Comparison of ENCODE assay signal across 2 cellular contexts in the genomic region with DNA sequence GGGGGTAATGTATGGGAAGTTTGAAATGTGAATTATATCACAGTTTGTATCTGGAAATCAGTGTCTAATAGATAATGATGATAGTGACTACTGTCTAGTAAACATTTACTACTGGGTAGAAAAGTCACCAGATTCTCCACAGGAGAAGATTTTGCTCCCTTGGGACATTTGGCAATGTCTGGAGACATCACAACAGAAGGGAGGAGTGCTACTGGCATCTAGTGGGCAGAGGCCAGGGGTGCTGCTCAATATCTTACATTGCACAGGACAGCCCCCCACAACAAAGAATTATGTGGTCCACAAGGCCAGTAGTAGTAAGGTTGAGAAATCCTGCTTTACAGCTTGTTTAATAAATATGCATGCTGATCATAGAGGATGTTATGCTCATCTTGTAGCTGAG.
TF ChIP-seq lines count a peak whose summit lies in the region.

No MANE protein-coding gene starts in this region.

TF ChIP-seq in GM23338, 12 proteins besides CTCF, POLR2A, EP300 and RAD21:
- TF ChIP-seq, protein P1, sequence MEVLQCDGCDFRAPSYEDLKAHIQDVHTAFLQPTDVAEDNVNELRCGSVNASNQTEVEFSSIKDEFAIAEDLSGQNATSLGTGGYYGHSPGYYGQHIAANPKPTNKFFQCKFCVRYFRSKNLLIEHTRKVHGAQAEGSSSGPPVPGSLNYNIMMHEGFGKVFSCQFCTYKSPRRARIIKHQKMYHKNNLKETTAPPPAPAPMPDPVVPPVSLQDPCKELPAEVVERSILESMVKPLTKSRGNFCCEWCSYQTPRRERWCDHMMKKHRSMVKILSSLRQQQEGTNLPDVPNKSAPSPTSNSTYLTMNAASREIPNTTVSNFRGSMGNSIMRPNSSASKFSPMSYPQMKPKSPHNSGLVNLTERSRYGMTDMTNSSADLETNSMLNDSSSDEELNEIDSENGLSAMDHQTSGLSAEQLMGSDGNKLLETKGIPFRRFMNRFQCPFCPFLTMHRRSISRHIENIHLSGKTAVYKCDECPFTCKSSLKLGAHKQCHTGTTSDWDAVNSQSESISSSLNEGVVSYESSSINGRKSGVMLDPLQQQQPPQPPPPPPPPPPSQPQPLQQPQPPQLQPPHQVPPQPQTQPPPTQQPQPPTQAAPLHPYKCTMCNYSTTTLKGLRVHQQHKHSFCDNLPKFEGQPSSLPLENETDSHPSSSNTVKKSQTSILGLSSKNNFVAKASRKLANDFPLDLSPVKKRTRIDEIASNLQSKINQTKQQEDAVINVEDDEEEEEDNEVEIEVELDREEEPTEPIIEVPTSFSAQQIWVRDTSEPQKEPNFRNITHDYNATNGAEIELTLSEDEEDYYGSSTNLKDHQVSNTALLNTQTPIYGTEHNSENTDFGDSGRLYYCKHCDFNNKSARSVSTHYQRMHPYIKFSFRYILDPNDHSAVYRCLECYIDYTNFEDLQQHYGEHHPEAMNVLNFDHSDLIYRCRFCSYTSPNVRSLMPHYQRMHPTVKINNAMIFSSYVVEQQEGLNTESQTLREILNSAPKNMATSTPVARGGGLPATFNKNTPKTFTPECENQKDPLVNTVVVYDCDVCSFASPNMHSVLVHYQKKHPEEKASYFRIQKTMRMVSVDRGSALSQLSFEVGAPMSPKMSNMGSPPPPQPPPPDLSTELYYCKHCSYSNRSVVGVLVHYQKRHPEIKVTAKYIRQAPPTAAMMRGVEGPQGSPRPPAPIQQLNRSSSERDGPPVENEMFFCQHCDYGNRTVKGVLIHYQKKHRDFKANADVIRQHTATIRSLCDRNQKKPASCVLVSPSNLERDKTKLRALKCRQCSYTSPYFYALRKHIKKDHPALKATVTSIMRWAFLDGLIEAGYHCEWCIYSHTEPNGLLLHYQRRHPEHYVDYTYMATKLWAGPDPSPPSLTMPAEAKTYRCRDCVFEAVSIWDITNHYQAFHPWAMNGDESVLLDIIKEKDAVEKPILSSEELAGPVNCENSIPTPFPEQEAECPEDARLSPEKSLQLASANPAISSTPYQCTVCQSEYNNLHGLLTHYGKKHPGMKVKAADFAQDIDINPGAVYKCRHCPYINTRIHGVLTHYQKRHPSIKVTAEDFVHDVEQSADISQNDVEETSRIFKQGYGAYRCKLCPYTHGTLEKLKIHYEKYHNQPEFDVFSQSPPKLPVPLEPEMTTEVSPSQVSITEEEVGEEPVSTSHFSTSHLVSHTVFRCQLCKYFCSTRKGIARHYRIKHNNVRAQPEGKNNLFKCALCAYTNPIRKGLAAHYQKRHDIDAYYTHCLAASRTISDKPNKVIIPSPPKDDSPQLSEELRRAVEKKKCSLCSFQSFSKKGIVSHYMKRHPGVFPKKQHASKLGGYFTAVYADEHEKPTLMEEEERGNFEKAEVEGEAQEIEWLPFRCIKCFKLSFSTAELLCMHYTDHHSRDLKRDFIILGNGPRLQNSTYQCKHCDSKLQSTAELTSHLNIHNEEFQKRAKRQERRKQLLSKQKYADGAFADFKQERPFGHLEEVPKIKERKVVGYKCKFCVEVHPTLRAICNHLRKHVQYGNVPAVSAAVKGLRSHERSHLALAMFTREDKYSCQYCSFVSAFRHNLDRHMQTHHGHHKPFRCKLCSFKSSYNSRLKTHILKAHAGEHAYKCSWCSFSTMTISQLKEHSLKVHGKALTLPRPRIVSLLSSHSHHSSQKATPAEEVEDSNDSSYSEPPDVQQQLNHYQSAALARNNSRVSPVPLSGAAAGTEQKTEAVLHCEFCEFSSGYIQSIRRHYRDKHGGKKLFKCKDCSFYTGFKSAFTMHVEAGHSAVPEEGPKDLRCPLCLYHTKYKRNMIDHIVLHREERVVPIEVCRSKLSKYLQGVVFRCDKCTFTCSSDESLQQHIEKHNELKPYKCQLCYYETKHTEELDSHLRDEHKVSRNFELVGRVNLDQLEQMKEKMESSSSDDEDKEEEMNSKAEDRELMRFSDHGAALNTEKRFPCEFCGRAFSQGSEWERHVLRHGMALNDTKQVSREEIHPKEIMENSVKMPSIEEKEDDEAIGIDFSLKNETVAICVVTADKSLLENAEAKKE (CRISPR knock-in tag; IDR thresholded peaks at IDR 0.05): no peak
- TF ChIP-seq EZH2 (IDR thresholded peaks at IDR 0.05; ENCODE audit: low read depth, unreplicated experiment): no peak
- TF ChIP-seq EZH2phosphoT487 (IDR thresholded peaks at IDR 0.05; ENCODE audit: unreplicated experiment): no peak
- TF ChIP-seq NANOG (IDR thresholded peaks at IDR 0.05; ENCODE audit: borderline replicate concordance): no peak
- TF ChIP-seq, protein P2, sequence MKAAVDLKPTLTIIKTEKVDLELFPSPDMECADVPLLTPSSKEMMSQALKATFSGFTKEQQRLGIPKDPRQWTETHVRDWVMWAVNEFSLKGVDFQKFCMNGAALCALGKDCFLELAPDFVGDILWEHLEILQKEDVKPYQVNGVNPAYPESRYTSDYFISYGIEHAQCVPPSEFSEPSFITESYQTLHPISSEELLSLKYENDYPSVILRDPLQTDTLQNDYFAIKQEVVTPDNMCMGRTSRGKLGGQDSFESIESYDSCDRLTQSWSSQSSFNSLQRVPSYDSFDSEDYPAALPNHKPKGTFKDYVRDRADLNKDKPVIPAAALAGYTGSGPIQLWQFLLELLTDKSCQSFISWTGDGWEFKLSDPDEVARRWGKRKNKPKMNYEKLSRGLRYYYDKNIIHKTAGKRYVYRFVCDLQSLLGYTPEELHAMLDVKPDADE (IDR thresholded peaks at IDR 0.05): no peak
- TF ChIP-seq ZNF114 (CRISPR knock-in tag; IDR thresholded peaks at IDR 0.05): no peak
- no peak for TF ChIP-seq JUNB (IDR thresholded peaks at IDR 0.05; ENCODE audit: unreplicated experiment)
- no peak for TF ChIP-seq CREB1 (CRISPR knock-in tag; IDR thresholded peaks at IDR 0.05; ENCODE audit: low read depth)
- TF ChIP-seq STAT1 (IDR thresholded peaks at IDR 0.05; ENCODE audit: unreplicated experiment): no peak
- no peak for TF ChIP-seq POLR2AphosphoS5 (IDR thresholded peaks at IDR 0.05; ENCODE audit: low read depth)
- TF ChIP-seq ZNF331 (CRISPR knock-in tag; IDR thresholded peaks at IDR 0.05; ENCODE audit: low read depth): no peak

TF ChIP-seq in SK-N-SH treated with all-trans-retinoic acid at 6 μM for 48 hours, 23 proteins besides CTCF, POLR2A, EP300 and RAD21 (continued from another document):
- TF ChIP-seq, protein P3, sequence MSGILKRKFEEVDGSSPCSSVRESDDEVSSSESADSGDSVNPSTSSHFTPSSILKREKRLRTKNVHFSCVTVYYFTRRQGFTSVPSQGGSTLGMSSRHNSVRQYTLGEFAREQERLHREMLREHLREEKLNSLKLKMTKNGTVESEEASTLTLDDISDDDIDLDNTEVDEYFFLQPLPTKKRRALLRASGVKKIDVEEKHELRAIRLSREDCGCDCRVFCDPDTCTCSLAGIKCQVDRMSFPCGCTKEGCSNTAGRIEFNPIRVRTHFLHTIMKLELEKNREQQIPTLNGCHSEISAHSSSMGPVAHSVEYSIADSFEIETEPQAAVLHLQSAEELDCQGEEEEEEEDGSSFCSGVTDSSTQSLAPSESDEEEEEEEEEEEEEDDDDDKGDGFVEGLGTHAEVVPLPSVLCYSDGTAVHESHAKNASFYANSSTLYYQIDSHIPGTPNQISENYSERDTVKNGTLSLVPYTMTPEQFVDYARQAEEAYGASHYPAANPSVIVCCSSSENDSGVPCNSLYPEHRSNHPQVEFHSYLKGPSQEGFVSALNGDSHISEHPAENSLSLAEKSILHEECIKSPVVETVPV (CRISPR knock-in tag; IDR thresholded peaks at IDR 0.05): no peak
- TF ChIP-seq SNAI2 (CRISPR knock-in tag; IDR thresholded peaks at IDR 0.05): no peak
- no peak for TF ChIP-seq ZC3H10 (CRISPR knock-in tag; IDR thresholded peaks at IDR 0.05)
- TF ChIP-seq ZFP30 (CRISPR knock-in tag; IDR thresholded peaks at IDR 0.05): no peak
